In the genomic region with DNA sequence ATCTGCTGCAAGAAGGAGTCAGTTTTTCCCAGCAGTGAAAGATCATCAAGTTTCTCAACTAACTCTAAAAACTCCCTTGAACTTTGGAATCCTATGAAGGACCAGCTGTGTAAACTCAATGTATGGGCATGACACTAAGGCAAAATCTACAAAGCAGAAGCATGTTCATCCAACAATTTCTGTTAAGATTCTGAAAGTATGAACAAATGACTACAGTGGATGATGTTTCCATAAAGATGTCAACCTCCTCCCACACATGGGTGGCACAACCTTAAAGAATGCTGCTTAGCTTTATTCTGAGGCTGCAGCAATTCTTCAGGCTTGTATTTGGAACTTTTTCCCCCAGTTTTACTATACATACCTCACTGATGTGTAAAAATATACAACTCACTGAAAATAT, we compare ENCODE assay signal across 29 cellular contexts. TPM values are rescaled to one million over a fixed set of nuclear protein-coding genes. Genes with fewer than 3 reads are reported as not detected.
DNase-seq lines count a peak whose midpoint lies in the region; ATAC-seq, FAIRE-seq and TF ChIP-seq lines count a peak whose summit lies in the region.
"Had no signal": no experiment of that assay in that cellular context is flagged by ENCODE, and none has a peak within 500 bp of the region (broad histone marks: within the 10 kb centered on the region; RNA-seq: fewer than 3 reads in every experiment).

No MANE protein-coding gene starts in this region.

- no TSS peak for BruUV-seq in HepG2 (replicated peaks; lab: Mats Ljungman, UMichigan)

- peaks cover 0 to 2% (median 0%) of the 10 kb centered on the region in 7 donors for H3K4me1 Mint-ChIP-seq in naive thymus-derived CD4-positive, alpha-beta T cell
- H3K4me1 Mint-ChIP-seq: endodermal cell had no signal

- no peak overlapping the region for H2AFZ ChIP-seq in HepG2 (ENCODE audit: low read length)

- no peak overlapping the region for H3K4me2 ChIP-seq in HepG2 (ENCODE audit: low read depth, low read length)
- H3K4me2 ChIP-seq: BLaER1 had no signal

- TF ChIP-seq CTCF in HepG2 (CRISPR knock-in tag; IDR thresholded peaks at IDR 0.05) = no peak
- TF ChIP-seq CTCF in right lobe of liver (IDR thresholded peaks at IDR 0.05) = no peak
- TF ChIP-seq CTCF in fibroblast of pulmonary artery (IDR thresholded peaks at IDR 0.05; ENCODE audit: low read length, missing control alignments) = no peak
- no peak for TF ChIP-seq CTCF in testis (IDR thresholded peaks at IDR 0.05)

- no peak for TF ChIP-seq RAD21 in HepG2 (CRISPR knock-in tag; IDR thresholded peaks at IDR 0.05)

- CTCF ChIA-PET in HepG2 (lab: Yijun Ruan, JAX; ENCODE audit: low intra/inter-chr PET ratio, low total read pairs) = no interaction called here
- CTCF ChIA-PET in naive thymus-derived CD4-positive, alpha-beta T cell (lab: Charles Lee) = no interaction called here

- no peaks in the 10 kb centered on the region for H3K27me3 Mint-ChIP-seq in naive thymus-derived CD4-positive, alpha-beta T cell
- H3K27me3 Mint-ChIP-seq: dendritic cell treated with granulocyte-macrophage colony-stimulating factor and Interleukin-4, amounts not matched to agents 40 ng/mL and 50 ng/mL, for 4 days had no signal

- no peak for TF ChIP-seq EP300 in HepG2 (IDR thresholded peaks at IDR 0.05; ENCODE audit: low read depth in 2 of 2, low read length in 2 of 2)
- no peak for TF ChIP-seq EP300 in HepG2 (CRISPR knock-in tag; IDR thresholded peaks at IDR 0.05; ENCODE audit: borderline replicate concordance)

- peak; percentile 74 for FAIRE-seq in HepG2 (lab: Jason Lieb, UNC)
- FAIRE-seq: keratinocyte, TTC549 had no signal

- peak; percentile 55 for DNase-seq in HepG2 (ENCODE audit: low spot score)
- no peak for DNase-seq in right lobe of liver
- peak; percentile 59 for DNase-seq in amniotic epithelial cell (ENCODE audit: low read depth)
- DNase-seq in fibroblast of pulmonary artery (ENCODE audit: low read depth) = peak; percentile 53
- no peak for DNase-seq in testis
- DNase-seq in naive thymus-derived CD4-positive, alpha-beta T cell = no peak
- DNase-seq: activated naive CD4-positive, alpha-beta T cell treated with Interleukin-2 at 50 U/mL for 16 hours; anterior cingulate cortex; DMS53; endodermal cell; esophagus squamous epithelium; glutamatergic neuron; midbrain; natural killer cell; NCI-H1436 treated with DMSO at 0.1 percent for 48 hours; NCI-H446 treated with DMSO at 0.1 percent for 48 hours; NCI-H82; stimulated activated CD4-positive, alpha-beta T cell treated with anti-CD3 and anti-CD28 coated beads, Interleukin-2, amount 100 ng/mL, for 24 hours; trophoblast cell had no signal

- no peak overlapping the region for H3K4me3 ChIP-seq in HepG2 (replicated peaks in 1 of 3; ENCODE audit: insufficient read depth in 1 of 3, low read depth in 2 of 3, low read length in 3 of 3)
- no peak overlapping the region for H3K4me3 ChIP-seq in right lobe of liver
- H3K4me3 ChIP-seq in fibroblast of pulmonary artery (replicated peaks; ENCODE audit: low read depth, low read length) = no peak overlapping the region
- H3K4me3 ChIP-seq in testis = no peak overlapping the region
- no peak overlapping the region for H3K4me3 ChIP-seq in naive thymus-derived CD4-positive, alpha-beta T cell (ENCODE audit: low read length)
- H3K4me3 ChIP-seq: BLaER1, cardiac muscle cell, esophagus squamous epithelium had no signal

- POLR2A ChIA-PET in HepG2 (lab: Yijun Ruan, JAX) = no interaction called here
- POLR2A ChIA-PET in naive thymus-derived CD4-positive, alpha-beta T cell (lab: Charles Lee) = no interaction called here

- peak; percentile 87 for ATAC-seq in HepG2
- no peak for ATAC-seq in right lobe of liver
- ATAC-seq in GM19455 (IDR thresholded peaks at IDR 0.05; ENCODE audit: unreplicated experiment) = no peak
- no peak for ATAC-seq in GM19035 (IDR thresholded peaks at IDR 0.05; ENCODE audit: unreplicated experiment)
- ATAC-seq in naive thymus-derived CD4-positive, alpha-beta T cell = no peak
- ATAC-seq: activated CD4-positive, CD25-positive, alpha-beta regulatory T cell treated with anti-CD3 and anti-CD28 coated beads, Interleukin-2, amount 50 U/mL, for 24 hours; HCT116; natural killer cell had no signal

- intact Hi-C loops in HepG2 (cut with micrococcal nuclease; ENCODE audit: unreplicated experiment) = loop anchor here (5.0 kb wide), 1 partner anchor 46 kb away; no protein-coding TSS in a partner anchor
- intact Hi-C loops in right lobe of liver (cut with DNase I) = no loop called here
- intact Hi-C loops in testis (cut with DNase I; ENCODE audit: low total_unique reads) = no loop called here
- intact Hi-C loops in naive thymus-derived CD4-positive, alpha-beta T cell (cut with micrococcal nuclease) = no loop called here

- peaks cover 24% of the 10 kb centered on the region for H3K4me1 ChIP-seq in HepG2 (ENCODE audit: insufficient read depth, low read length)
- peaks cover 0 to 2% (median 0%) of the 10 kb centered on the region in 4 donors for H3K4me1 ChIP-seq in right lobe of liver
- H3K4me1 ChIP-seq in testis = no peaks in the 10 kb centered on the region
- H3K4me1 ChIP-seq in naive thymus-derived CD4-positive, alpha-beta T cell (ENCODE audit: control insufficient read depth in 2 of 2, insufficient read depth in 2 of 2, low read length in 2 of 2) = no peaks in the 10 kb centered on the region
- H3K4me1 ChIP-seq: BLaER1 had no signal

- no peaks in the 10 kb centered on the region for H3K9me3 Mint-ChIP-seq in naive thymus-derived CD4-positive, alpha-beta T cell
- H3K9me3 Mint-ChIP-seq: dendritic cell treated with granulocyte-macrophage colony-stimulating factor and Interleukin-4, amounts not matched to agents 40 ng/mL and 50 ng/mL, for 4 days; endodermal cell; natural killer cell had no signal

- no peak overlapping the region for H3K27ac Mint-ChIP-seq in naive thymus-derived CD4-positive, alpha-beta T cell
- H3K27ac Mint-ChIP-seq: dendritic cell treated with granulocyte-macrophage colony-stimulating factor and Interleukin-4, amounts not matched to agents 40 ng/mL and 50 ng/mL, for 4 days; endodermal cell had no signal

- H3K36me3 ChIP-seq in HepG2 (replicated peaks in 1 of 2; ENCODE audit: control insufficient read depth in 1 of 2, insufficient read depth in 2 of 2, low read length in 2 of 2) (peaks cover 27 to 77% of the 10 kb centered on the region in 2 experiments), right lobe of liver (peaks cover 0 to 77% (median 37%) of the 10 kb centered on the region in 4 donors), testis (ENCODE audit: low read depth, missing control alignments) (no peaks in the 10 kb centered on the region)
- peaks cover 20 to 68% (median 29%) of the 10 kb centered on the region in 3 experiments for H3K36me3 ChIP-seq in naive thymus-derived CD4-positive, alpha-beta T cell (ENCODE audit: control insufficient read depth in 2 of 3, insufficient read depth in 3 of 3, low read length in 3 of 3)

- peaks cover 6 to 50% (median 30%) of the 10 kb centered on the region in 5 donors for H3K36me3 Mint-ChIP-seq in naive thymus-derived CD4-positive, alpha-beta T cell

- H3K27ac ChIP-seq in HepG2 (ENCODE audit: extremely low read length, insufficient read depth, low read length) (no peak overlapping the region), right lobe of liver (no peak overlapping the region), testis (peak overlapping the region; percentile 56 to 65)
- no peak overlapping the region for H3K27ac ChIP-seq in naive thymus-derived CD4-positive, alpha-beta T cell (ENCODE audit: low read depth, low read length)
- H3K27ac ChIP-seq: BLaER1, cardiac muscle cell, esophagus squamous epithelium, RWPE1 had no signal

- no peaks in the 10 kb centered on the region for H3K79me2 ChIP-seq in HepG2 (ENCODE audit: insufficient read depth, low read length)

- H3K9me3 ChIP-seq in HepG2 (ENCODE audit: low read length) (no peaks in the 10 kb centered on the region), right lobe of liver (no peaks in the 10 kb centered on the region), testis (no peaks in the 10 kb centered on the region)
- H3K9me3 ChIP-seq in naive thymus-derived CD4-positive, alpha-beta T cell (ENCODE audit: control insufficient read depth in 2 of 3, low read length in 3 of 3) = no peaks in the 10 kb centered on the region
- H3K9me3 ChIP-seq: BLaER1, esophagus squamous epithelium had no signal

- H3K4me3 Mint-ChIP-seq in naive thymus-derived CD4-positive, alpha-beta T cell = no peak overlapping the region
- H3K4me3 Mint-ChIP-seq: dendritic cell treated with granulocyte-macrophage colony-stimulating factor and Interleukin-4, amounts not matched to agents 40 ng/mL and 50 ng/mL, for 4 days; endodermal cell; natural killer cell had no signal

- H3K9ac ChIP-seq in HepG2 (ENCODE audit: insufficient read depth, low read depth, low read length) = no peak overlapping the region
- H3K9ac ChIP-seq: BLaER1 had no signal

- H3K27me3 ChIP-seq in HepG2 (ENCODE audit: control insufficient read depth in 1 of 2, insufficient read depth in 2 of 2, low read length in 2 of 2) (no peaks in the 10 kb centered on the region), right lobe of liver (no peaks in the 10 kb centered on the region), testis (no peaks in the 10 kb centered on the region)
- H3K27me3 ChIP-seq in naive thymus-derived CD4-positive, alpha-beta T cell (ENCODE audit: control insufficient read depth in 2 of 2, insufficient read depth in 2 of 2, low read length in 2 of 2) = no peaks in the 10 kb centered on the region
- H3K27me3 ChIP-seq: BLaER1, cardiac muscle cell, esophagus squamous epithelium had no signal

- in situ Hi-C loops in HepG2 (cut with HindIII; ENCODE audit: extremely low pct_ligation_motif_present, low pct_unique_long_range_greater_than_20kb) = no loop called here

- no peaks in the 10 kb centered on the region for H4K20me1 ChIP-seq in HepG2 (ENCODE audit: insufficient read depth, low read length)

- no peak for TF ChIP-seq POLR2A in HepG2 (IDR thresholded peaks at IDR 0.05; ENCODE audit: insufficient read depth in 1 of 2, low read depth in 2 of 2, low read length in 2 of 2)
- no peak for TF ChIP-seq POLR2A in right lobe of liver (IDR thresholded peaks at IDR 0.05)
- TF ChIP-seq POLR2A in testis (IDR thresholded peaks at IDR 0.05) = no peak

RNA-seq across cellular contexts. Expression of a gene that starts 47.2 kb away (rescaled TPM):
- total RNA-seq in HepG2 (2016; rRNA removed; fragmentation: Illumina TruSeq; extraction: Trizol) (78.2 and 125 TPM in 2 replicates), right lobe of liver (10 to 100 TPM; 15.6 to 38.3 (median 28.0) TPM), testis (10 to 100 TPM; 62.1 to 65.8 TPM)
- 29.3 and 31.3 TPM in 2 replicates for total RNA-seq in HepG2 (2016; cell fraction: cytosol; rRNA removed; fragmentation: Illumina TruSeq; extraction: Trizol; ENCODE audit: low read depth)
- total RNA-seq in HepG2 (2016; cell fraction: insoluble cytoplasmic fraction; rRNA removed; fragmentation: Illumina TruSeq; extraction: Trizol) = 75.2 and 121 TPM in 2 replicates
- total RNA-seq in HepG2 (2016; cell fraction: membrane; rRNA removed; fragmentation: Illumina TruSeq; extraction: Trizol) = 44.0 and 44.1 TPM in 2 replicates
- total RNA-seq in HepG2 (2016; cell fraction: nucleus; rRNA removed; fragmentation: Illumina TruSeq; extraction: Trizol) = 116 and 120 TPM in 2 replicates
- polyA plus RNA-seq in HepG2 (2011; rRNA removed) (44.5 and 54.9 TPM in 2 replicates), testis (ENCODE audit: insufficient read depth, low read depth, low replicate concordance) (57.4 TPM)
- 21.2 and 32.4 TPM in 2 replicates for polyA plus RNA-seq in HepG2 (2011; cell fraction: cytosol; rRNA removed)
- 28.0 and 34.3 TPM in 2 replicates for polyA plus RNA-seq in HepG2 (2011; cell fraction: nucleus; rRNA removed)
- 37.7 and 54.6 TPM in 2 replicates for polyA plus RNA-seq in HepG2 (2012)
- polyA plus RNA-seq in HepG2 (2016; cell fraction: cytosol; fragmentation: Illumina TruSeq; extraction: Trizol; ENCODE audit: low read depth) = 19.8 and 20.7 TPM in 2 replicates
- polyA plus RNA-seq in HepG2 (2016; cell fraction: insoluble cytoplasmic fraction; fragmentation: Illumina TruSeq; extraction: Trizol; ENCODE audit: low read depth) = 83.7 and 90.3 TPM in 2 replicates
- 26.7 and 27.0 TPM in 2 replicates for polyA plus RNA-seq in HepG2 (2016; cell fraction: membrane; fragmentation: Illumina TruSeq; extraction: Trizol; ENCODE audit: low read depth)
- 48.5 and 54.4 TPM in 2 replicates for polyA plus RNA-seq in HepG2 (2016; cell fraction: nucleus; fragmentation: Illumina TruSeq; extraction: Trizol; ENCODE audit: insufficient read depth, low read depth)
- 27.8 and 38.2 TPM in 2 replicates for polyA minus RNA-seq in HepG2 (2011; rRNA and poly(A)+ RNA removed; ENCODE audit: low replicate concordance)
- 44.9 and 48.5 TPM in 2 replicates for polyA minus RNA-seq in HepG2 (2011; cell fraction: cytosol; rRNA and poly(A)+ RNA removed)
- polyA minus RNA-seq in HepG2 (2011; cell fraction: nucleus; rRNA and poly(A)+ RNA removed) = 188 and 197 TPM in 2 replicates
- 10 to 100 TPM; 62.6 to 98.7 (median 72.3) TPM for total RNA-seq in naive thymus-derived CD4-positive, alpha-beta T cell
- polyA plus RNA-seq in naive thymus-derived CD4-positive, alpha-beta T cell = 10 to 100 TPM; 36.7 to 50.4 TPM

Comparison
In these comparisons a context has a peak if more than half of its experiments do, and no peak if none do; other contexts are left out.
1. DNase-seq: peak in HepG2 (single experiment), amniotic epithelial cell (single experiment) and fibroblast of pulmonary artery (single experiment); none in right lobe of liver (0 of 3), testis (single experiment) and naive thymus-derived CD4-positive, alpha-beta T cell (0 of 9).
2. H3K27ac ChIP-seq: peak in testis (2 of 2); none in HepG2 (single experiment), right lobe of liver (0 of 3) and naive thymus-derived CD4-positive, alpha-beta T cell (single experiment).